Comparison of ENCODE assay signal across 14 cellular contexts in genomic region chr9:69583641-69584234, GRCh38.
"Had no signal": no experiment of that assay in that cellular context is flagged by ENCODE, and none has a peak within 500 bp of the region (broad histone marks: within the 10 kb centered on the region; RNA-seq: fewer than 3 reads in every experiment).

No MANE protein-coding gene starts in this region.

- DNase-seq: effector memory CD8-positive, alpha-beta T cell; immature natural killer cell; naive thymus-derived CD4-positive, alpha-beta T cell; nephron progenitor cell; posterior cingulate gyrus; stimulated activated CD4-positive, alpha-beta T cell treated with anti-CD3 and anti-CD28 coated beads, Interleukin-12 subunit alpha, Interleukin-12 subunit beta, amount 100 ng/mL, for 4 hours; stimulated activated naive CD4-positive, alpha-beta T cell; stomach; substantia nigra; transverse colon had no signal

- H3K27me3 ChIP-seq: esophagus muscularis mucosa, neutrophil, stomach, transverse colon had no signal

- H3K4me1 ChIP-seq: esophagus muscularis mucosa had no signal

- H3K4me3 ChIP-seq: esophagus muscularis mucosa, stomach, thoracic aorta, transverse colon had no signal

- H3K9me3 ChIP-seq: esophagus muscularis mucosa, neutrophil, stomach, thoracic aorta, transverse colon had no signal

- H3K27ac ChIP-seq: epithelial cell of prostate, esophagus muscularis mucosa, neutrophil, stomach, thoracic aorta, transverse colon had no signal

- H3K36me3 ChIP-seq: esophagus muscularis mucosa, neutrophil, stomach, thoracic aorta, transverse colon had no signal
